Comparison of ENCODE assay signal across 8 cellular contexts in the genomic region with DNA sequence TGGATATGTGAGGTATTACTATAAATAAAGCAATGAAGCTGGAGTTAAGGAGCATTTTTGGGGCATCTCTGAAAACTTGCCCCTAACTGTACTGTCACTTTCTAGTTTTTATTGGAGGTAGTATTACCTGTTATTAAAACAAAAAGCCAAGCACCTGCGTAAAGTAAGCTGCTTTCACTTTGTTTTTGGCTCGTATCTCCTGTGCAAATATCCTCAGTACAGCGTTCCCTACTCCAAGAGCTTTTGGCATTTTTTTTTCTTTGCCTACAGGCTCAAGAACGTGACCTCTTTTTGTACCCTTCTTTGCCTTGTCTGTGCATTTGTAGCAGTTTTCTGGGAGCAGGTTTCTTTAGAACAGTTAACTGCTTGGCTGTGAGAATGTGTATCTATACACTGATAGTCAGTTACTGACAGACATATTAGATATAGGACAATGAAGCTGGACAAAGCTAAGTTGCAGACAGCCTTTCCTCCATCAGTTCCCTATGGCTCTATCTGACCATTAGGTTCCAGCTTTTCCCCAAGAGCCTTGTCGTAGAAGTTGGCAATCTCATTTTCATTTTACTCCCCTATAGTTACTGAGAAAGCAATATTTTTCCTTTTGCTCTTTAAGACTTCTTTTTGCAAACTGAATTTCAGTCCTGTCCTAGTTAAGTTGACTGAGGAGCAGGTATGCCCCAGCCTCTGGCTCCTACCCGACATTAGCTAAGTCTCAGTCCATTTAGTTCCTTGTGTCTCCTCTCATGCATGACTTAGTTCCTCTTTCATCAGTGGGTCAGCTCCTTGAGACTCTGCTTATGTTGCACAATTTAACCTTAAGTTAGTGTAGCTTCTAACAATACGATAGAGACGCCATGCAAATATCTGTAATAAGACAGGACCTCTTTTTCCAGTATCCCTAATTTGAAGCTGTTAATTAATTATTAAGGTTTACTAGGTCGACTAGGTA. TPM values are rescaled to one million over a fixed set of nuclear protein-coding genes. Genes with fewer than 3 reads are reported as not detected.
A peak's percentile ranks its signal among the peaks of the same experiment; 100 is the strongest.
DNase-seq lines count a peak whose midpoint lies in the region; ATAC-seq and TF ChIP-seq lines count a peak whose summit lies in the region.

No MANE protein-coding gene starts in this region.

- no peaks in the 10 kb centered on the region for H3K9me3 ChIP-seq in SU-DHL-6 (ENCODE audit: insufficient read depth, low read length)

- no peaks in the 10 kb centered on the region for H3K27me3 ChIP-seq in SU-DHL-6 (ENCODE audit: low read length)

- no peaks in the 10 kb centered on the region for H4K20me1 ChIP-seq in SU-DHL-6 (ENCODE audit: low read depth, low read length)

- peaks cover 3% of the 10 kb centered on the region; the same call in 1 of the 2 replicates for H3K36me3 ChIP-seq in SU-DHL-6 (ENCODE audit: low read length)

- H3K4me3 ChIP-seq in SU-DHL-6 (ENCODE audit: insufficient read depth, low read length, poor library complexity, severe bottlenecking): peak overlapping the region; percentile 22

- peak overlapping the region; percentile 31 for H3K9ac ChIP-seq in SU-DHL-6 (ENCODE audit: low read length)

- peak overlapping the region; percentile 70 for H3K27ac ChIP-seq in SU-DHL-6 (ENCODE audit: low read depth, low read length)

- TF ChIP-seq CTCF in SU-DHL-6 (IDR thresholded peaks at IDR 0.05; ENCODE audit: insufficient read depth, low read length, poor library complexity, severe bottlenecking): no peak

- peak; percentile 100 for ATAC-seq in GM19372 (IDR thresholded peaks at IDR 0.05; ENCODE audit: low read depth, unreplicated experiment)
- ATAC-seq in HG03095 (IDR thresholded peaks at IDR 0.05; ENCODE audit: unreplicated experiment): peak; percentile 100

- H2AFZ ChIP-seq in SU-DHL-6 (ENCODE audit: low read depth, low read length, severe bottlenecking): no peak overlapping the region

- no peaks in the 10 kb centered on the region for H3K9me2 ChIP-seq in SU-DHL-6 (replicated peaks; ENCODE audit: insufficient read depth, low read length)

- peak overlapping the region; percentile 68 for H3K4me2 ChIP-seq in SU-DHL-6 (ENCODE audit: low read depth, low read length, poor library complexity, severe bottlenecking)

- peaks cover 14% of the 10 kb centered on the region; the same call in 1 of the 2 replicates for H3K79me2 ChIP-seq in SU-DHL-6 (ENCODE audit: insufficient read depth, low read length)

- H3F3A ChIP-seq in SU-DHL-6 (ENCODE audit: insufficient read depth): peaks cover 14% of the 10 kb centered on the region; the same call in 1 of the 2 replicates

- DNase-seq in Ammon's horn (ENCODE audit: low spot score) (peak; percentile 29), hippocampal formation (lab: John Stamatoyannopoulos, UW) (no peak), occipital lobe (lab: John Stamatoyannopoulos, UW) (no peak), NCI-H2107 treated with DMSO at 0.1 percent for 48 hours (lab: John Stamatoyannopoulos, UW; ENCODE audit: unreplicated experiment) (no peak)
- DNase-seq in activated naive CD4-positive, alpha-beta T cell (lab: John Stamatoyannopoulos, UW): no peak

RNA-seq across cellular contexts. Expression of a gene that starts 15.3 kb away (rescaled TPM):
- 89.5 TPM for total RNA-seq in occipital lobe
